Comparison of ENCODE assay signal across 24 cellular contexts in genomic region chr15:52681441-52681840, GRCh38. TPM values are rescaled to one million over a fixed set of nuclear protein-coding genes. Genes with fewer than 3 reads are reported as not detected.
A peak's percentile ranks its signal among the peaks of the same experiment; 100 is the strongest.
DNase-seq lines count a peak whose midpoint lies in the region; ATAC-seq, FAIRE-seq and TF ChIP-seq lines count a peak whose summit lies in the region.
"Had no signal": no experiment of that assay in that cellular context is flagged by ENCODE, and none has a peak within 500 bp of the region (broad histone marks: within the 10 kb centered on the region; RNA-seq: fewer than 3 reads in every experiment).

No MANE protein-coding gene starts in this region.

- ATAC-seq in stimulated activated naive B cell treated with anti-CD40 and anti-IgM and Interleukin-4, amounts not matched to agents 10 μg/mL and 1 μg/mL and 100 μg/mL, for 72 hours (replicated peaks), result no peak
- ATAC-seq: activated T-cell treated with anti-CD3 and anti-CD28 coated beads, Interleukin-2, amount 50 U/mL, for 72 hours; gastroesophageal sphincter had no signal

- H3K4me2 ChIP-seq in OCI-LY3 (ENCODE audit: low read length), result peak overlapping the region; percentile 92

- no peak overlapping the region for H2AFZ ChIP-seq in OCI-LY3 (ENCODE audit: low read depth, low read length)

- H3K79me2 ChIP-seq in OCI-LY3 (ENCODE audit: low read length), result peaks cover 5% of the 10 kb centered on the region

- FAIRE-seq in GM12891 (lab: Jason Lieb, UNC), result peak; percentile 50

- H3K9ac ChIP-seq in OCI-LY3 (ENCODE audit: low read length), result no peak overlapping the region

- H3K4me1 ChIP-seq in OCI-LY3 (ENCODE audit: low read length), result peaks cover 54% of the 10 kb centered on the region
- H3K4me1 ChIP-seq: prostate gland had no signal

- peaks cover 0 to 1% of the 10 kb centered on the region in 2 donors for H3K9me3 Mint-ChIP-seq in stimulated activated naive B cell treated with anti-CD40 and anti-IgM and Interleukin-4, amounts not matched to agents 10 μg/mL and 1 μg/mL and 100 μg/mL, for 72 hours
- H3K9me3 Mint-ChIP-seq: activated CD4-positive, alpha-beta T cell treated with anti-CD3 and anti-CD28 coated beads, Interleukin-2, amount 10 ng/mL, durations not matched to agents 7 days and 5 days; activated naive CD4-positive, alpha-beta T cell treated with anti-CD3 and anti-CD28 coated beads, Interleukin-2, amount 10 ng/mL, durations not matched to agents 7 days and 5 days; activated T-cell treated with anti-CD3 and anti-CD28 coated beads, Interleukin-2, amount 50 U/mL, for 72 hours; H9; T-helper 2 cell treated with Interferon-gamma antibody and Interleukin-4, amounts not matched to agents 5 μg/mL and 100 μg/mL, for 36 hours had no signal

- H3K4me3 ChIP-seq in OCI-LY3 (ENCODE audit: low read length), result no peak overlapping the region
- H3K4me3 ChIP-seq: gastroesophageal sphincter, prostate gland, SK-N-MC, thoracic aorta had no signal

- H3K27ac ChIP-seq in OCI-LY3 (ENCODE audit: low read length), result peak overlapping the region; percentile 32
- H3K27ac ChIP-seq: prostate gland, SK-N-MC, thoracic aorta, VCaP had no signal

- H3K9me3 ChIP-seq in OCI-LY3 (ENCODE audit: insufficient read depth, low read length), result no peaks in the 10 kb centered on the region
- H3K9me3 ChIP-seq: gastroesophageal sphincter, neutrophil, prostate gland, thoracic aorta had no signal

- H3K36me3 Mint-ChIP-seq in stimulated activated naive B cell treated with anti-CD40 and anti-IgM and Interleukin-4, amounts not matched to agents 10 μg/mL and 1 μg/mL and 100 μg/mL, for 72 hours, result peaks cover 7 to 12% of the 10 kb centered on the region in 2 donors

- H3K4me1 Mint-ChIP-seq in stimulated activated naive B cell treated with anti-CD40 and anti-IgM and Interleukin-4, amounts not matched to agents 10 μg/mL and 1 μg/mL and 100 μg/mL, for 72 hours, result peaks cover 23 to 74% of the 10 kb centered on the region in 2 donors

- H3K36me3 ChIP-seq in OCI-LY3 (replicated peaks; ENCODE audit: low read depth, low read length), result no peaks in the 10 kb centered on the region
- H3K36me3 ChIP-seq: gastroesophageal sphincter, neutrophil, prostate gland, thoracic aorta had no signal

- H3K27ac Mint-ChIP-seq in stimulated activated naive B cell treated with anti-CD40 and anti-IgM and Interleukin-4, amounts not matched to agents 10 μg/mL and 1 μg/mL and 100 μg/mL, for 72 hours, result peak overlapping the region; percentile 59
- H3K27ac Mint-ChIP-seq: activated CD4-positive, alpha-beta T cell treated with anti-CD3 and anti-CD28 coated beads, Interleukin-2, amount 10 ng/mL, durations not matched to agents 7 days and 5 days; activated naive CD4-positive, alpha-beta T cell treated with anti-CD3 and anti-CD28 coated beads, Interleukin-2, amount 10 ng/mL, durations not matched to agents 7 days and 5 days; H9; T-helper 2 cell treated with Interferon-gamma antibody and Interleukin-4, amounts not matched to agents 5 μg/mL and 100 μg/mL, for 36 hours had no signal

- H3K4me3 Mint-ChIP-seq in stimulated activated naive B cell treated with anti-CD40 and anti-IgM and Interleukin-4, amounts not matched to agents 10 μg/mL and 1 μg/mL and 100 μg/mL, for 72 hours, result peak overlapping the region in 1 of 2 donors; percentile 25
- H3K4me3 Mint-ChIP-seq: activated CD4-positive, alpha-beta T cell treated with anti-CD3 and anti-CD28 coated beads, Interleukin-2, amount 10 ng/mL, durations not matched to agents 7 days and 5 days; activated naive CD4-positive, alpha-beta T cell treated with anti-CD3 and anti-CD28 coated beads, Interleukin-2, amount 10 ng/mL, durations not matched to agents 7 days and 5 days; H9; T-helper 2 cell treated with Interferon-gamma antibody and Interleukin-4, amounts not matched to agents 5 μg/mL and 100 μg/mL, for 36 hours had no signal

- no peaks in the 10 kb centered on the region for H3K27me3 ChIP-seq in OCI-LY3 (ENCODE audit: low read depth, low read length)
- H3K27me3 ChIP-seq: gastroesophageal sphincter had no signal

- TF ChIP-seq CTCF in OCI-LY3 (IDR thresholded peaks at IDR 0.05; ENCODE audit: low read depth, low read length), result no peak

- no peak for TF ChIP-seq POLR2A in GM12891 (IDR thresholded peaks at IDR 0.05; ENCODE audit: low read depth, low read length)

- no peaks in the 10 kb centered on the region for H3K27me3 Mint-ChIP-seq in stimulated activated naive B cell treated with anti-CD40 and anti-IgM and Interleukin-4, amounts not matched to agents 10 μg/mL and 1 μg/mL and 100 μg/mL, for 72 hours
- H3K27me3 Mint-ChIP-seq: activated CD4-positive, alpha-beta T cell treated with anti-CD3 and anti-CD28 coated beads, Interleukin-2, amount 10 ng/mL, durations not matched to agents 7 days and 5 days had no signal

- DNase-seq in GM12891 (ENCODE audit: insufficient read length, low spot score) (no peak), germinal center (ENCODE audit: low spot score) (peak; percentile 13), OCI-M2 (lab: John Stamatoyannopoulos, UW; ENCODE audit: unreplicated experiment) (no peak), NCI-H2029 (lab: John Stamatoyannopoulos, UW) (no peak), NCI-H128 (lab: John Stamatoyannopoulos, UW; ENCODE audit: unreplicated experiment) (no peak)
- no peak for DNase-seq in stimulated activated naive B cell treated with anti-CD40 and anti-IgM and Interleukin-4, amounts not matched to agents 10 μg/mL and 1 μg/mL and 100 μg/mL, for 72 hours
- DNase-seq: activated CD4-positive, alpha-beta T cell treated with anti-CD3 and anti-CD28 coated beads, Interleukin-2, amount 10 ng/mL, durations not matched to agents 7 days and 5 days; activated naive CD4-positive, alpha-beta T cell treated with anti-CD3 and anti-CD28 coated beads, Interleukin-2, amount 10 ng/mL, durations not matched to agents 7 days and 5 days; activated T-cell treated with anti-CD3 and anti-CD28 coated beads, Interleukin-2, amount 50 U/mL, for 72 hours; cortex of kidney; DMS53; H9; hypothalamus; MV-4-11; NCI-H1694; NCI-H526 had no signal

- no peaks in the 10 kb centered on the region for H4K20me1 ChIP-seq in OCI-LY3 (ENCODE audit: insufficient read depth, low read length)

TF ChIP-seq in GM12891, 5 proteins besides CTCF, POLR2A, EP300 and RAD21:
- TF ChIP-seq TAF1 (IDR thresholded peaks at IDR 0.05; ENCODE audit: low read depth, low read length) (no peak), SPI1 (IDR thresholded peaks at IDR 0.05; ENCODE audit: low read depth, low read length) (no peak), POLR2AphosphoS5 (IDR thresholded peaks at IDR 0.05; ENCODE audit: low read depth, low read length) (no peak), PAX5 (IDR thresholded peaks at IDR 0.05; ENCODE audit: insufficient read depth, low read length, severe bottlenecking) (no peak), POU2F2 (IDR thresholded peaks at IDR 0.05; ENCODE audit: low read depth, low read length) (no peak)

RNA-seq across cellular contexts. Expression of gene ATOSA, which starts 2.3 kb away (rescaled TPM):
- 7.9 TPM for polyA plus RNA-seq in GM12891 (2012; ENCODE audit: low read depth, missing spikeins)
